Comparison of ENCODE assay signal across 8 cellular contexts in the genomic region with DNA sequence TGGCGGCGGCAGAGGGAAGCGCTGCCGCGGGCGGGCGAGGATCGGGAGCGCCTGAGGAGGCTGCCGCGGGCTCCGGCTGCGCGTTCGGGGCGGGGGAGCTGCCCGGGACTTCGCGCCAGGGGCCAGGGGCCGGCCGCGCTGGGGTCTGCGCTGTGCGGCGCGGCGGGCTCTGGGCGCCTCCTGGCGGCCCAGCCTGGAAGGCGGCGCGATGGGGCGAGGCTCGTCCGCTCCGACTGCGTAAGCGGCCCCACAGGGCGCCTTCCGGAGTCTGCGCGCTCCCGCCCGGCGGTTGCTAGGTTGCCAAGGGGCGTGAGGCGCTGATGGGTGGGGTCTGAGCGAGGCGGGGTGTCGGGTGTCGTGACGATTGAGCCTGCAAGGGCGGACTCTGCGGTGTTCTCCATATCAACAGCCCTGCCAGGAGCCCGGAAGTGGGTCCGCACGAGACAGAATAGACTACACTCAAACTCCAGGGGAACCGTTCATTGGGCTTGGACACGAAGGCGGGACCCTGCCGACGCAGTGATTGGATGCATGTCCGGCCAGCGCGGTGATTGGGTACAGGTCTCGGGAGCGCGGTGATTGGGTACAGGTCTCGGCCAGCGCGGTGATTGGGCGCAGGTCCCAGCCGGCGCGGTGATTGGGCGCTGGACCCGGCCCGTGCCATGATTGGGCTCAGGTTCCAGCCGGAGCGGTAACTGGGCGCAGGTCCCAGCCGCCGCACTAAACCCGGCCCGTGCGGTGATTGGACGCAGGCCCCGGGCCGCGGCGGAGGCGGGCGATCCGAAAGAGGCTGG. TPM values are rescaled to one million over a fixed set of nuclear protein-coding genes. Genes with fewer than 3 reads are reported as not detected.
A peak's percentile ranks its signal among the peaks of the same experiment; 100 is the strongest.
DNase-seq lines count a peak whose midpoint lies in the region; ATAC-seq and TF ChIP-seq lines count a peak whose summit lies in the region.

A gene with protein sequence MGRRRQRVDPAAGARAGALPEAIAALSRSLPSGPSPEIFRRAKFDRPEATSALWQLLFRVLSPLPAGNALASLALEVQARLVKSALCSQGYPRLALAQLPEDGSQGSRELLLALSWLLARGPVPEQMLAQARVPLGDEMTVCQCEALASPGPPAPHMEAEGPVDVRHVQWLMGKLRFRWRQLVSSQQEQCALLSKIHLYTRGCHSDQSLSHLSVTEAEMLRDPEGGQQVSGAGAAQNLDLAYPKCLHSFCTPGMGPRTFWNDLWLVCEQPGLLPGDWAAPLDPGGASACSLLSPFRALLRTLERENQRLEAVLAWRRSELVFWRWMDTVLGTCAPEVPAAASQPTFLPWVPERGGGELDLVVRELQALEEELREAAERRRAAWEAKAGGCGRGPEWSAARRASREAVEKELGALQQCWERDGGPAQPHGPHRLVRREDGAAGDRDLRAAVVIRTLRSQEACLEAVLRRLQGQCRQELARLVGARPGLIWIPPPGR (plus strand): TSS at position 675 of the 794 bp plus-strand sequence. CDS start 130 bp downstream, outside the sequence.

- CTCF ChIA-PET in activated CD4-positive, alpha-beta T cell treated with anti-CD3 and anti-CD28 coated beads, Interleukin-2, amount 10 ng/mL, durations not matched to agents 7 days and 5 days (lab: Charles Lee), result interaction anchor here (0.6 to 4.1 kb wide), 18 partner anchors 10 to 739 kb away, joined by 3 to 69 read pairs (median 6); no protein-coding TSS in a partner anchor

- ATAC-seq in GM19351 (IDR thresholded peaks at IDR 0.05; ENCODE audit: unreplicated experiment) (peak; percentile 72), HG03521 (IDR thresholded peaks at IDR 0.05; ENCODE audit: unreplicated experiment) (peak; percentile 64)

- intact Hi-C loops in CD14-positive monocyte (cut with micrococcal nuclease), result loop anchor here (1.0 to 5.0 kb wide), 6 partner anchors 42 to 738 kb away; a partner anchor contains a TSS

- H3K27ac ChIP-seq in coronary artery, result peak within 1 kb of the TSS; percentile 96 to 100
- H3K27ac ChIP-seq in layer of hippocampus (ENCODE audit: low read depth, low read length), result peak within 1 kb of the TSS; percentile 86

- H3K27ac Mint-ChIP-seq in CD14-positive monocyte, result peak within 1 kb of the TSS; percentile 90 to 97 (median 95)
- peak within 1 kb of the TSS; percentile 96 for H3K27ac Mint-ChIP-seq in activated CD4-positive, alpha-beta T cell treated with anti-CD3 and anti-CD28 coated beads, Interleukin-2, amount 10 ng/mL, durations not matched to agents 7 days and 5 days

- peaks cover 21% of the 10 kb centered on the region for H3K27me3 ChIP-seq in layer of hippocampus (ENCODE audit: control insufficient read depth, insufficient read depth, low read length)

- peaks cover 0 to 3% (median 0%) of the 10 kb centered on the region in 7 donors for H3K9me3 Mint-ChIP-seq in CD14-positive monocyte
- H3K9me3 Mint-ChIP-seq in activated CD4-positive, alpha-beta T cell treated with anti-CD3 and anti-CD28 coated beads, Interleukin-2, amount 10 ng/mL, durations not matched to agents 7 days and 5 days, result no peaks in the 10 kb centered on the region

- POLR2A ChIA-PET in activated CD4-positive, alpha-beta T cell treated with anti-CD3 and anti-CD28 coated beads, Interleukin-2, amount 10 ng/mL, durations not matched to agents 7 days and 5 days (lab: Charles Lee), result interaction anchor here (1.2 to 2.1 kb wide), 3 partner anchors 9 to 120 kb away, joined by 3 to 6 read pairs (median 5); no protein-coding TSS in a partner anchor

- H3K4me1 Mint-ChIP-seq in CD14-positive monocyte, result peaks cover 31% of the 10 kb centered on the region
- peaks cover 28% of the 10 kb centered on the region for H3K4me1 Mint-ChIP-seq in activated CD4-positive, alpha-beta T cell treated with anti-CD3 and anti-CD28 coated beads, Interleukin-2, amount 10 ng/mL, durations not matched to agents 7 days and 5 days

- peaks cover 11 to 20% (median 16%) of the 10 kb centered on the region in 3 donors for H3K27me3 Mint-ChIP-seq in CD14-positive monocyte (ENCODE audit: low read depth in 3 of 3)
- peaks cover 2% of the 10 kb centered on the region for H3K27me3 Mint-ChIP-seq in activated CD4-positive, alpha-beta T cell treated with anti-CD3 and anti-CD28 coated beads, Interleukin-2, amount 10 ng/mL, durations not matched to agents 7 days and 5 days

- DNase-seq in CD14-positive monocyte (ENCODE audit: low spot score) (peak; percentile 100), NCI-H69 (lab: John Stamatoyannopoulos, UW) (peak; percentile 100), coronary artery (ENCODE audit: low spot score) (peak; percentile 100)
- peak; percentile 100 for DNase-seq in activated CD4-positive, alpha-beta T cell treated with anti-CD3 and anti-CD28 coated beads, Interleukin-2, amount 10 ng/mL, durations not matched to agents 7 days and 5 days
- DNase-seq in stimulated activated CD4-positive, alpha-beta T cell treated with anti-CD3 and anti-CD28 coated beads, Interleukin-1b, Interleukin-23, amount 100 ng/mL, for 4 hours (ENCODE audit: low read depth in 2 of 2), result peak; percentile 94 to 97

- peak within 1 kb of the TSS; percentile 93 for H3K4me3 ChIP-seq in coronary artery

- H3K36me3 Mint-ChIP-seq in CD14-positive monocyte, result peaks cover 5 to 17% of the 10 kb centered on the region in 2 donors
- H3K36me3 Mint-ChIP-seq in activated CD4-positive, alpha-beta T cell treated with anti-CD3 and anti-CD28 coated beads, Interleukin-2, amount 10 ng/mL, durations not matched to agents 7 days and 5 days (ENCODE audit: low read depth), result peaks cover 12% of the 10 kb centered on the region

- TF ChIP-seq CTCF in CD14-positive monocyte (IDR thresholded peaks at IDR 0.05) (peak; percentile 84), coronary artery (IDR thresholded peaks at IDR 0.05) (peak; percentile 66)

- peak within 1 kb of the TSS; percentile 80 to 90 for H3K4me3 Mint-ChIP-seq in CD14-positive monocyte
- peak within 1 kb of the TSS; percentile 84 for H3K4me3 Mint-ChIP-seq in activated CD4-positive, alpha-beta T cell treated with anti-CD3 and anti-CD28 coated beads, Interleukin-2, amount 10 ng/mL, durations not matched to agents 7 days and 5 days

RNA-seq across cellular contexts. Expression of the gene that starts here (rescaled TPM):
- 1 to 10 TPM; 7.8 to 9.0 TPM for polyA plus RNA-seq in CD14-positive monocyte
- 10 to 100 TPM; 40.7 to 53.2 TPM for total RNA-seq in activated CD4-positive, alpha-beta T cell treated with anti-CD3 and anti-CD28 coated beads, Interleukin-2, amount 10 ng/mL, durations not matched to agents 7 days and 5 days

Comparison
In these comparisons a context has a peak if more than half of its experiments do, and no peak if none do; other contexts are left out.
1. Peak in every context shown above with its lines: DNase-seq, ATAC-seq, H3K4me3 ChIP-seq and H3K27ac ChIP-seq.